In genomic region chr15:31344824-31345605, GRCh38 we compare ENCODE assay signal across 8 cellular contexts. TPM values are rescaled to one million over a fixed set of nuclear protein-coding genes. Genes with fewer than 3 reads are reported as not detected.
DNase-seq lines count a peak whose midpoint lies in the region; ATAC-seq, FAIRE-seq and TF ChIP-seq lines count a peak whose summit lies in the region.

No MANE protein-coding gene starts in this region.

- DNase-seq in RPMI8226 = peak; percentile 67
- peak; percentile 72 for DNase-seq in left ventricle myocardium inferior
- DNase-seq in thyroid gland = peak; percentile 29 to 30
- DNase-seq in frontal cortex (ENCODE audit: low spot score in 2 of 2) = no peak
- DNase-seq in NCI-H1105 treated with DMSO at 0.1 percent for 48 hours (lab: John Stamatoyannopoulos, UW) = no peak
- no peak for DNase-seq in NOMO-1 treated with dmso at 0.1 percent for 144 hours (lab: John Stamatoyannopoulos, UW; ENCODE audit: unreplicated experiment)

- H3K27ac ChIP-seq in BLaER1 treated with 17β-estradiol and CSF1 and Interleukin-3, amounts not matched to agents 10 nM and 100 nM = peak overlapping the region in 9 of 11 experiments; percentile 10 to 58 (median 43); a peak in 14 of 22 replicates
- H3K27ac ChIP-seq in left ventricle myocardium inferior (replicated peaks) (peak overlapping the region; percentile 100), thyroid gland (peak overlapping the region; percentile 80 to 100 (median 86))

- intact Hi-C loops in left ventricle myocardium inferior (cut with micrococcal nuclease) (no loop called here), thyroid gland (cut with DNase I) (no loop called here)

- 68 to 72% methylated on average over 7 to 9 of the region's 16 CpGs for WGBS in thyroid gland, 2 donors

- H3K4me3 ChIP-seq in BLaER1 treated with 17β-estradiol and CSF1 and Interleukin-3, amounts not matched to agents 10 nM and 100 nM = no peak overlapping the region; a peak in 1 of 20 replicates
- H3K4me3 ChIP-seq in left ventricle myocardium inferior = peak overlapping the region; percentile 49
- peak overlapping the region in 1 of 3 donors; percentile 13 for H3K4me3 ChIP-seq in thyroid gland (replicated peaks in 1 of 3)

- no peak for TF ChIP-seq POLR2A in thyroid gland (IDR thresholded peaks at IDR 0.05)

- TF ChIP-seq CTCF in left ventricle myocardium inferior (IDR thresholded peaks at IDR 0.05; ENCODE audit: borderline replicate concordance) (no peak), thyroid gland (IDR thresholded peaks at IDR 0.05) (no peak)

- H3K4me2 ChIP-seq in BLaER1 treated with 17β-estradiol and CSF1 and Interleukin-3, amounts not matched to agents 10 nM and 100 nM = peak overlapping the region; percentile 86 to 99 (median 94)

- H3K36me3 ChIP-seq in BLaER1 treated with 17β-estradiol and CSF1 and Interleukin-3, amounts not matched to agents 10 nM and 100 nM = peaks cover 13 to 66% (median 34%) of the 10 kb centered on the region in 11 experiments; a peak in 21 of 22 replicates
- H3K36me3 ChIP-seq in left ventricle myocardium inferior (peaks cover 7% of the 10 kb centered on the region), thyroid gland (no peaks in the 10 kb centered on the region)

- no peaks in the 10 kb centered on the region for H3K27me3 ChIP-seq in BLaER1 treated with 17β-estradiol and CSF1 and Interleukin-3, amounts not matched to agents 10 nM and 100 nM
- no peaks in the 10 kb centered on the region for H3K27me3 ChIP-seq in left ventricle myocardium inferior (ENCODE audit: low read depth)
- no peaks in the 10 kb centered on the region for H3K27me3 ChIP-seq in thyroid gland

- ATAC-seq in GM19455 (IDR thresholded peaks at IDR 0.05; ENCODE audit: unreplicated experiment) = peak; percentile 35

- no peak for FAIRE-seq in frontal cortex (lab: Jason Lieb, UNC)

- H4K20me1 ChIP-seq in BLaER1 treated with 17β-estradiol and CSF1 and Interleukin-3, amounts not matched to agents 10 nM and 100 nM = peaks cover 100% of the 10 kb centered on the region in 11 experiments

- peaks cover 99 to 100% (median 100%) of the 10 kb centered on the region in 10 experiments for H3K4me1 ChIP-seq in BLaER1 treated with 17β-estradiol and CSF1 and Interleukin-3, amounts not matched to agents 10 nM and 100 nM
- peaks cover 100% of the 10 kb centered on the region for H3K4me1 ChIP-seq in left ventricle myocardium inferior
- H3K4me1 ChIP-seq in thyroid gland = peaks cover 74 to 100% of the 10 kb centered on the region in 2 donors

- no peaks in the 10 kb centered on the region for H3K9me3 ChIP-seq in BLaER1 treated with 17β-estradiol and CSF1 and Interleukin-3, amounts not matched to agents 10 nM and 100 nM (replicated peaks in 1 of 11)
- H3K9me3 ChIP-seq in left ventricle myocardium inferior (replicated peaks) (no peaks in the 10 kb centered on the region), thyroid gland (no peaks in the 10 kb centered on the region)

- peak overlapping the region; percentile 15 to 67 (median 53); a peak in 21 of 22 replicates for H3K9ac ChIP-seq in BLaER1 treated with 17β-estradiol and CSF1 and Interleukin-3, amounts not matched to agents 10 nM and 100 nM

RNA-seq across cellular contexts. Expression of gene KLF13, which starts 18.4 kb away (rescaled TPM):
- total RNA-seq in left ventricle myocardium inferior (62.3 TPM), thyroid gland (100 to 1,000 TPM in 2 of 4 donors, 10 to 100 TPM in 2; 84.0 to 117 (median 97.6) TPM), frontal cortex (45.2 TPM)

Comparison
In these comparisons a context has a peak if more than half of its experiments do, and no peak if none do; other contexts are left out.
1. H3K27ac ChIP-seq: peak in every context shown above with its lines; median percentile 100 in left ventricle myocardium inferior; 86 in thyroid gland; 43 in BLaER1 treated with 17β-estradiol and CSF1 and Interleukin-3, amounts not matched to agents 10 nM and 100 nM.
2. DNase-seq: peak in RPMI8226 (single experiment), left ventricle myocardium inferior (single experiment) and thyroid gland (2 of 2); none in frontal cortex (0 of 2), NCI-H1105 treated with DMSO at 0.1 percent for 48 hours (single experiment) and NOMO-1 treated with dmso at 0.1 percent for 144 hours (single experiment).